In the genomic region with DNA sequence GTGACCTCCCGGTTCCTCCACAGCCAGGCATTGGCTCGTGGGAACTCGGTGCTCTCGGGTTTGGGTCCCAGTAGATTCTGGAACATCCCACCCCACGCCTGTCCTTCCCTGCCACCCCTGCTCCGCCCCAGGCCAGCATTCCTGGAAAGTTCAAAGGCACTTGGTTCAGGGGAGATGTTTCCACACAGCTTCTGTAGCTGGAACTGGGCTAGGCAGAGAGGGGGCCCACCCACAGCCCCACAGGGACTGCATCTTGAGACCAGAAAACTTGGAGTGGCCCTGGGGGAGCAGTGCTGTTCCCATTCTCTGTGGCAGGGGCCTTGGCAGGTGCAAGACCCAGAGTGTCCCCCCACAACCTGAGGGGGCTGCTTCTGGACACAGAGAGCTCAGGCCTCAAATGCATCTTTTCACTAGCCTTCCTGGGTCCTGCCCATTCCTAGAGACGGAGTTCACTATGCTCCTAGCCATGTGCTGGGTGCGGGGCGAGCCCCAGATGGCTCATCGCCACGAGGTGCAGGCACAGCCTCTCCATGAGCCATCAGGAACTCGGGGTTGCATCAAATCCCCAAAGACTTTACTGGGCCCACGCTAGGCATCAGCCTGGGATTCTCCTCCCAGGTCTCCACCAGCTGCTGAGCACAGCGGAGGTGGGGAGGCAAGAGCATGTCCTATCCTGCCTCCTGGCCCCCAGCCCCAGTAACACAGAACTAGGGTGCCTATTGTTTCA, we compare ENCODE assay signal across 10 cellular contexts.
DNase-seq lines count a peak whose midpoint lies in the region; ATAC-seq and TF ChIP-seq lines count a peak whose summit lies in the region.
"Had no signal": no experiment of that assay in that cellular context is flagged by ENCODE, and none has a peak within 500 bp of the region (broad histone marks: within the 10 kb centered on the region; RNA-seq: fewer than 3 reads in every experiment).

No MANE protein-coding gene starts in this region.

- TF ChIP-seq POLR2A in right lobe of liver (IDR thresholded peaks at IDR 0.05) (no peak), thyroid gland (IDR thresholded peaks at IDR 0.05) (no peak)

- H3K36me3 ChIP-seq in right lobe of liver (no peaks in the 10 kb centered on the region), thyroid gland (no peaks in the 10 kb centered on the region)

- H3K27me3 Mint-ChIP-seq in activated CD8-positive, alpha-beta memory T cell treated with anti-CD3 and anti-CD28 coated beads, Interleukin-2, amount 10 ng/mL, durations not matched to agents 7 days and 5 days: no peaks in the 10 kb centered on the region
- no peaks in the 10 kb centered on the region for H3K27me3 Mint-ChIP-seq in activated naive CD8-positive, alpha-beta T cell

- TF ChIP-seq CTCF in right lobe of liver (IDR thresholded peaks at IDR 0.05) (no peak), thyroid gland (IDR thresholded peaks at IDR 0.05) (no peak)

- H3K27me3 ChIP-seq in right lobe of liver: no peaks in the 10 kb centered on the region
- H3K27me3 ChIP-seq in thyroid gland: no peaks in the 10 kb centered on the region

- H3K4me1 ChIP-seq in right lobe of liver (peaks cover 0 to 84% (median 45%) of the 10 kb centered on the region in 4 donors), thyroid gland (peaks cover 30 to 50% of the 10 kb centered on the region in 2 donors)

- H3K9me3 ChIP-seq in right lobe of liver (no peaks in the 10 kb centered on the region), thyroid gland (no peaks in the 10 kb centered on the region)

- peak overlapping the region; percentile 75 to 90 (median 82) for H3K27ac ChIP-seq in right lobe of liver
- peak overlapping the region in 2 of 3 donors; percentile 82 to 87 for H3K27ac ChIP-seq in thyroid gland

- peak overlapping the region; percentile 58 for H3K4me3 Mint-ChIP-seq in activated CD8-positive, alpha-beta memory T cell treated with anti-CD3 and anti-CD28 coated beads, Interleukin-2, amount 10 ng/mL, durations not matched to agents 7 days and 5 days
- peak overlapping the region; percentile 80 for H3K4me3 Mint-ChIP-seq in activated naive CD8-positive, alpha-beta T cell

- H3K4me1 Mint-ChIP-seq in activated CD8-positive, alpha-beta memory T cell treated with anti-CD3 and anti-CD28 coated beads, Interleukin-2, amount 10 ng/mL, durations not matched to agents 7 days and 5 days: peaks cover 58% of the 10 kb centered on the region
- peaks cover 79% of the 10 kb centered on the region for H3K4me1 Mint-ChIP-seq in activated naive CD8-positive, alpha-beta T cell (ENCODE audit: low read depth)

- no peak for DNase-seq in activated CD8-positive, alpha-beta memory T cell treated with anti-CD3 and anti-CD28 coated beads, Interleukin-2, amount 10 ng/mL, durations not matched to agents 7 days and 5 days
- no peak for DNase-seq in activated CD8-positive, alpha-beta memory T cell treated with anti-CD3 and anti-CD28 coated beads, Interleukin-2, amount 50 U/mL, for 4 hours
- DNase-seq in right lobe of liver: peak in 2 of 3 donors; percentile 62 to 82
- DNase-seq in thyroid gland: no peak
- DNase-seq in activated gamma-delta T cell (lab: John Stamatoyannopoulos, UW): no peak
- DNase-seq: Karpas-422 had no signal

- WGBS in right lobe of liver (ENCODE audit: insufficient coverage, low coverage, low lambda C conversion rate, missing lambda C conversion rate): no CpG with 5 or more reads among the region's 14 CpGs
- 92 to 97% methylated on average over 6 to 7 of the region's 14 CpGs for WGBS in thyroid gland, 2 donors

- ATAC-seq in activated CD8-positive, alpha-beta memory T cell treated with anti-CD3 and anti-CD28 coated beads, Interleukin-2, amount 10 ng/mL, durations not matched to agents 7 days and 5 days: no peak
- ATAC-seq in right lobe of liver (peak in 1 of 4 donors; percentile 17), HG03432 (IDR thresholded peaks at IDR 0.05; ENCODE audit: unreplicated experiment) (no peak), HG02798 (IDR thresholded peaks at IDR 0.05; ENCODE audit: poor library complexity, unreplicated experiment) (no peak)

- H3K4me3 ChIP-seq in right lobe of liver (no peak overlapping the region), thyroid gland (replicated peaks in 1 of 3) (no peak overlapping the region)

- intact Hi-C loops in right lobe of liver (cut with DNase I) (no loop called here), thyroid gland (cut with DNase I) (loop anchor here (2.0 kb wide), 1 partner anchor 61 kb away; no protein-coding TSS in a partner anchor)

- peak overlapping the region; percentile 95 for H3K27ac Mint-ChIP-seq in activated CD8-positive, alpha-beta memory T cell treated with anti-CD3 and anti-CD28 coated beads, Interleukin-2, amount 10 ng/mL, durations not matched to agents 7 days and 5 days
- H3K27ac Mint-ChIP-seq in activated naive CD8-positive, alpha-beta T cell: peak overlapping the region; percentile 97

- H3K9me3 Mint-ChIP-seq in activated CD8-positive, alpha-beta memory T cell treated with anti-CD3 and anti-CD28 coated beads, Interleukin-2, amount 10 ng/mL, durations not matched to agents 7 days and 5 days (ENCODE audit: low read depth): no peaks in the 10 kb centered on the region
- H3K9me3 Mint-ChIP-seq in activated naive CD8-positive, alpha-beta T cell (ENCODE audit: low read depth): no peaks in the 10 kb centered on the region
- H3K9me3 Mint-ChIP-seq: activated T-cell treated with anti-CD3 and anti-CD28 coated beads, Interleukin-2, amount 50 U/mL, for 4 hours had no signal

- CTCF ChIA-PET in activated CD8-positive, alpha-beta memory T cell treated with anti-CD3 and anti-CD28 coated beads, Interleukin-2, amount 10 ng/mL, durations not matched to agents 7 days and 5 days (lab: Charles Lee): interaction anchor here (0.7 to 1.7 kb wide), 9 partner anchors 9 to 66 kb away, joined by 3 to 8 read pairs (median 4); no protein-coding TSS in a partner anchor

- peaks cover 1% of the 10 kb centered on the region for H3K36me3 Mint-ChIP-seq in activated CD8-positive, alpha-beta memory T cell treated with anti-CD3 and anti-CD28 coated beads, Interleukin-2, amount 10 ng/mL, durations not matched to agents 7 days and 5 days
- no peaks in the 10 kb centered on the region for H3K36me3 Mint-ChIP-seq in activated naive CD8-positive, alpha-beta T cell

Comparison
In these comparisons a context has a peak if more than half of its experiments do, and no peak if none do; other contexts are left out.
1. DNase-seq: peak in right lobe of liver (2 of 3); none in activated CD8-positive, alpha-beta memory T cell treated with anti-CD3 and anti-CD28 coated beads, Interleukin-2, amount 10 ng/mL, durations not matched to agents 7 days and 5 days (single experiment), activated CD8-positive, alpha-beta memory T cell treated with anti-CD3 and anti-CD28 coated beads, Interleukin-2, amount 50 U/mL, for 4 hours (single experiment), thyroid gland (0 of 2) and activated gamma-delta T cell (single experiment).